Comparison of ENCODE assay signal across 1 cellular context in the genomic region with DNA sequence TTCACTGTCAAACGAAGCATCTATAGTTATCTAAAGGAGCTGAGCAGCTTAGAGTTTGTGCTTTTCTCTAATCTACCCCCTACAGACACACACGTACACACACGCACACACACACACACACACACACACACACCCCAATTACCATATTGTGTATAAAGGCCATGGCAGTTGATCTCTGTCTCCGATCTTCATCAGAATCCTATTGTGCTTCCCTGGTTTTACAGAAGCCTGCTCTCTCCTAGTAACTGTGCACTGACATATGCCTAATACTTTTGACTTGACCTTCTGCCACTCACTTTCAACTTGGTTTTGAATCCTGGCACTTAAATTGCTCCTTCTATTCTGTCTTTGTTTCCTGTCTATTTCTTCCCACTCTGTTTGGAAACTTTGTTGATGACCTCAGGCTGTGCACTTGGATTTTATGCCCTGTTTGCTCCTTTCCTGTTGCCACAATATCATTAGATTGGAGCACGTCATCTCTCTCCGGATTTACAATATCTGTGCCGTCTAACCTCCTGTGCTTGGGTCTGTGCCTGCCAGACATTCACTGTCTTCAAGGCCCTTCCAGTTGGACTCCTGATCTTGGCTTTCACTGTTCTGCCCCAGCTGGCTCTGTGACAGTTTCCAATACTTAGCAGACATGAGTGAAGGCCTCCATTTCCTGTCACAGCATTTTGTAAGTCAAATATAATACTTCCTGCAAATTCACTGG.
TF ChIP-seq lines count a peak whose summit lies in the region.

No MANE protein-coding gene starts in this region.

TF ChIP-seq in endothelial cell of umbilical vein, 7 proteins besides CTCF, POLR2A, EP300 and RAD21 (continued from another document):
- TF ChIP-seq GATA2 (IDR thresholded peaks at IDR 0.05; ENCODE audit: insufficient read depth, insufficient read length, low read depth, low read length) (no peak), MAX (IDR thresholded peaks at IDR 0.05; ENCODE audit: insufficient read depth, insufficient read length) (no peak), JUN (IDR thresholded peaks at IDR 0.05; ENCODE audit: borderline replicate concordance, insufficient read depth, insufficient read length, low read depth) (no peak), EZH2 (IDR thresholded peaks at IDR 0.05; ENCODE audit: borderline replicate concordance, low read depth, low read length, severe bottlenecking) (no peak)
